25 cellular contexts compared by ENCODE assay signal in the genomic region with DNA sequence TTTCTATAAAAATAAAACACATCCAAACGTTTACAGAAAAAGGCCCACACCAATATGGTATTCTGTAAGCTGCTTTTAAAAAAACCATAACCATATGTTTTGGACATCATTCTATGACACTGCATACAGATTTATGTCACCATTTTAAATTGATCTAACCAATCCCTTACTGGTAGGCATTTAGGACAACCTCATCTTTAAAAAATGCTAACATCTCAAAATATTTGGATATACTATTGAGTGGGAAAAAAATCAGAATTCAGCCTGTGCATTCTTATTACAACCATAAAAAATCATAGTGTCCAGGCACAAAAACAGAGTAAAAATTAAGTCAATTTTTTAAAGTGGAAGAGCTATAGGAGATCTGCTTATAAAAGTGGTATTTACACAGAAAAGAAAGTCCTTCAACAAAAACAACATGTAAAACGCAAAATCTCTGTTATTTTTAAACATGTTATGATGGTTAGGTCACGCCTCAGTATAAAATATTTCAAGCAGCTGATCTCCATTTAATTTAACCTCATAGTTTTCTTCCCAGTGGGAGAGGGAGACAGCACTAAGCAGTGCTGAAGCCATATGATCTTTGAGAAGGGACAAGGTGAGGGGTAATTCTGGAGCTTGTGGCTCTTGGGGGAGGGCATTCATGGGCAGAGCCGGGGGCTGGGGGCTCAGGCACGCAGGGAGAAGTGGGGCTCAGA. TPM values are rescaled to one million over a fixed set of nuclear protein-coding genes. Genes with fewer than 3 reads are reported as not detected.
DNase-seq lines count a peak whose midpoint lies in the region; ATAC-seq and TF ChIP-seq lines count a peak whose summit lies in the region.
"Had no signal": no experiment of that assay in that cellular context is flagged by ENCODE, and none has a peak within 500 bp of the region (broad histone marks: within the 10 kb centered on the region; RNA-seq: fewer than 3 reads in every experiment).

No MANE protein-coding gene starts in this region.

- CTCF ChIA-PET in AG04450 (lab: Charles Lee): interaction anchor here (0.5 to 1.8 kb wide), 3 partner anchors 21 to 108 kb away, joined by 4 to 6 read pairs (median 4); no protein-coding TSS in a partner anchor

- TF ChIP-seq CTCF in AG04450 (IDR thresholded peaks at IDR 0.05; ENCODE audit: low read depth, low read length) (no peak), OCI-LY1 (IDR thresholded peaks at IDR 0.05; ENCODE audit: low read length) (no peak), endodermal cell (conservative IDR thresholded peaks at IDR 0.05) (no peak), neural progenitor cell (IDR thresholded peaks at IDR 0.05) (no peak), left ventricle myocardium inferior (IDR thresholded peaks at IDR 0.05; ENCODE audit: borderline replicate concordance) (no peak), GM13976 (IDR thresholded peaks at IDR 0.05; ENCODE audit: borderline replicate concordance, control extremely low read depth, extremely low read depth, insufficient read depth, missing control alignments) (no peak)

- in situ Hi-C loops in GM13976 (cut with MboI; ENCODE audit: low sequenced_read_pairs, unreplicated experiment): no loop called here

- POLR2A ChIA-PET in AG04450 (lab: Yijun Ruan, JAX): interaction anchor here (0.8 to 1.8 kb wide), 2 partner anchors 11 to 17 kb away, joined by 4 to 9 read pairs; no protein-coding TSS in a partner anchor

- H3K27ac ChIP-seq in AG04450 (ENCODE audit: low read depth, low read length) (peak overlapping the region; percentile 93), OCI-LY1 (ENCODE audit: low read depth, low read length, poor library complexity, severe bottlenecking) (peak overlapping the region; percentile 52), endodermal cell (ENCODE audit: low read depth, low read length) (no peak overlapping the region), neural progenitor cell (no peak overlapping the region), left ventricle myocardium inferior (replicated peaks) (no peak overlapping the region)
- H3K27ac ChIP-seq: C4-2B, cardiac muscle cell had no signal

- H3K9me3 Mint-ChIP-seq in endodermal cell (no peaks in the 10 kb centered on the region), neural progenitor cell (no peaks in the 10 kb centered on the region)
- H3K9me3 Mint-ChIP-seq: activated naive CD8-positive, alpha-beta T cell treated with anti-CD3 and anti-CD28 coated beads, Interleukin-2, amount 50 U/mL, for 24 hours; activated T-helper 17 cell treated with anti-CD3 and anti-CD28 coated beads, Interleukin-2, amount 50 U/mL, for 72 hours; IgD-negative memory B cell had no signal

- ATAC-seq in GM18520 (IDR thresholded peaks at IDR 0.05; ENCODE audit: unreplicated experiment): no peak
- ATAC-seq: activated CD8-positive, alpha-beta memory T cell treated with anti-CD3 and anti-CD28 coated beads, Interleukin-2, amount 10 ng/mL, durations not matched to agents 7 days and 5 days; activated naive CD8-positive, alpha-beta T cell treated with anti-CD3 and anti-CD28 coated beads, Interleukin-2, amount 50 U/mL, for 24 hours; activated T-helper 17 cell treated with anti-CD3 and anti-CD28 coated beads, Interleukin-2, amount 50 U/mL, for 72 hours; left colon; mucosa of descending colon; right cardiac atrium had no signal

- H4K20me1 ChIP-seq in OCI-LY1 (ENCODE audit: insufficient read depth, low read length) (no peaks in the 10 kb centered on the region), neural progenitor cell (ENCODE audit: low read depth) (peaks cover 5% of the 10 kb centered on the region)

- H3K4me1 ChIP-seq in OCI-LY1 (ENCODE audit: insufficient read depth, low read length, severe bottlenecking) (peaks cover 71% of the 10 kb centered on the region), endodermal cell (ENCODE audit: control insufficient read depth, insufficient read depth, low read length) (peaks cover 25% of the 10 kb centered on the region), neural progenitor cell (peaks cover 50% of the 10 kb centered on the region), left ventricle myocardium inferior (peaks cover 59% of the 10 kb centered on the region)

- H3K9me3 ChIP-seq in AG04450 (ENCODE audit: control insufficient read depth, insufficient read depth, low read length): no peaks in the 10 kb centered on the region; the same call in 1 of the 2 replicates
- H3K9me3 ChIP-seq in OCI-LY1 (ENCODE audit: low read length): no peaks in the 10 kb centered on the region
- H3K9me3 ChIP-seq in endodermal cell (ENCODE audit: control insufficient read depth, low read length): no peaks in the 10 kb centered on the region
- no peaks in the 10 kb centered on the region for H3K9me3 ChIP-seq in neural progenitor cell (ENCODE audit: low read depth)
- no peaks in the 10 kb centered on the region for H3K9me3 ChIP-seq in left ventricle myocardium inferior (replicated peaks)
- no peaks in the 10 kb centered on the region for H3K9me3 ChIP-seq in MG63
- H3K9me3 ChIP-seq: mucosa of descending colon, tibial nerve had no signal

- H3K36me3 Mint-ChIP-seq in endodermal cell (ENCODE audit: low read depth) (peaks cover 2% of the 10 kb centered on the region), neural progenitor cell (peaks cover 3% of the 10 kb centered on the region)
- H3K36me3 Mint-ChIP-seq: activated CD8-positive, alpha-beta memory T cell treated with anti-CD3 and anti-CD28 coated beads, Interleukin-2, amount 10 ng/mL, durations not matched to agents 7 days and 5 days had no signal

- no peaks in the 10 kb centered on the region for H3K9me2 ChIP-seq in OCI-LY1 (ENCODE audit: low read depth, low read length)

- H3K4me3 Mint-ChIP-seq in endodermal cell (no peak overlapping the region), neural progenitor cell (no peak overlapping the region)
- H3K4me3 Mint-ChIP-seq: activated CD4-positive, alpha-beta T cell treated with anti-CD3 and anti-CD28 coated beads for 36 hours; activated CD8-positive, alpha-beta memory T cell treated with anti-CD3 and anti-CD28 coated beads, Interleukin-2, amount 10 ng/mL, durations not matched to agents 7 days and 5 days; activated naive CD8-positive, alpha-beta T cell treated with anti-CD3 and anti-CD28 coated beads, Interleukin-2, amount 50 U/mL, for 24 hours; activated T-helper 17 cell treated with anti-CD3 and anti-CD28 coated beads, Interleukin-2, amount 50 U/mL, for 72 hours; IgD-negative memory B cell had no signal

- H3K9ac ChIP-seq in OCI-LY1 (ENCODE audit: low read length) (no peak overlapping the region), endodermal cell (ENCODE audit: extremely low read depth, low read length, poor library complexity, severe bottlenecking) (no peak overlapping the region), neural progenitor cell (no peak overlapping the region)

- H3K4me1 Mint-ChIP-seq in endodermal cell (peaks cover 55% of the 10 kb centered on the region), neural progenitor cell (peaks cover 57% of the 10 kb centered on the region)
- H3K4me1 Mint-ChIP-seq: activated naive CD8-positive, alpha-beta T cell treated with anti-CD3 and anti-CD28 coated beads, Interleukin-2, amount 50 U/mL, for 24 hours had no signal

- H3K36me3 ChIP-seq in OCI-LY1 (ENCODE audit: insufficient read depth, low read length): peaks cover 21% of the 10 kb centered on the region
- H3K36me3 ChIP-seq in endodermal cell (ENCODE audit: control insufficient read depth, insufficient read depth, low read length): no peaks in the 10 kb centered on the region
- no peaks in the 10 kb centered on the region for H3K36me3 ChIP-seq in neural progenitor cell
- no peaks in the 10 kb centered on the region for H3K36me3 ChIP-seq in left ventricle myocardium inferior
- H3K36me3 ChIP-seq in MG63: peaks cover 87% of the 10 kb centered on the region
- H3K36me3 ChIP-seq: cardiac muscle cell, tibial nerve had no signal

- H3K27me3 ChIP-seq in AG04450 (ENCODE audit: control insufficient read depth, insufficient read depth, low read length) (no peaks in the 10 kb centered on the region), OCI-LY1 (ENCODE audit: insufficient read depth, low read length) (no peaks in the 10 kb centered on the region), endodermal cell (ENCODE audit: control insufficient read depth, insufficient read depth, low read length, poor library complexity, severe bottlenecking) (no peaks in the 10 kb centered on the region), neural progenitor cell (no peaks in the 10 kb centered on the region), left ventricle myocardium inferior (ENCODE audit: low read depth) (no peaks in the 10 kb centered on the region), MG63 (no peaks in the 10 kb centered on the region)
- H3K27me3 ChIP-seq: cardiac muscle cell, tibial nerve had no signal

- no peaks in the 10 kb centered on the region for H3K27me3 Mint-ChIP-seq in endodermal cell (ENCODE audit: insufficient read depth)
- peaks cover 2% of the 10 kb centered on the region for H3K27me3 Mint-ChIP-seq in neural progenitor cell (ENCODE audit: insufficient read depth, low read depth)
- H3K27me3 Mint-ChIP-seq: activated CD4-positive, alpha-beta T cell treated with anti-CD3 and anti-CD28 coated beads for 36 hours; activated CD8-positive, alpha-beta memory T cell treated with anti-CD3 and anti-CD28 coated beads, Interleukin-2, amount 10 ng/mL, durations not matched to agents 7 days and 5 days; activated naive CD8-positive, alpha-beta T cell treated with anti-CD3 and anti-CD28 coated beads, Interleukin-2, amount 50 U/mL, for 24 hours; activated T-helper 17 cell treated with anti-CD3 and anti-CD28 coated beads, Interleukin-2, amount 50 U/mL, for 72 hours; IgD-negative memory B cell had no signal

- H3K27ac Mint-ChIP-seq in endodermal cell: peak overlapping the region; percentile 82
- H3K27ac Mint-ChIP-seq in neural progenitor cell: peak overlapping the region; percentile 92
- H3K27ac Mint-ChIP-seq: activated CD4-positive, alpha-beta T cell treated with anti-CD3 and anti-CD28 coated beads for 36 hours; activated CD8-positive, alpha-beta memory T cell treated with anti-CD3 and anti-CD28 coated beads, Interleukin-2, amount 10 ng/mL, durations not matched to agents 7 days and 5 days; activated naive CD8-positive, alpha-beta T cell treated with anti-CD3 and anti-CD28 coated beads, Interleukin-2, amount 50 U/mL, for 24 hours; activated T-helper 17 cell treated with anti-CD3 and anti-CD28 coated beads, Interleukin-2, amount 50 U/mL, for 72 hours had no signal

- H2AFZ ChIP-seq in OCI-LY1 (ENCODE audit: low read length) (no peak overlapping the region), neural progenitor cell (replicated peaks) (no peak overlapping the region)

- WGBS in endodermal cell (ENCODE audit: insufficient coverage in 1 of 2, insufficient read length in 1 of 2), 2 experiments: 74 to 79% methylated on average over 3 to 4 of the region's 5 CpGs

- H3K4me3 ChIP-seq in AG04450 (ENCODE audit: low read depth, low read length): no peak overlapping the region
- no peak overlapping the region for H3K4me3 ChIP-seq in OCI-LY1 (ENCODE audit: low read depth, low read length, poor library complexity, severe bottlenecking)
- no peak overlapping the region for H3K4me3 ChIP-seq in endodermal cell (ENCODE audit: low read length)
- H3K4me3 ChIP-seq in neural progenitor cell: no peak overlapping the region
- H3K4me3 ChIP-seq in left ventricle myocardium inferior: no peak overlapping the region
- no peak overlapping the region for H3K4me3 ChIP-seq in MG63
- H3K4me3 ChIP-seq: cardiac muscle cell, mucosa of descending colon, tibial nerve had no signal

- no peak for DNase-seq in AG04450 (ENCODE audit: low read depth, low spot score)
- DNase-seq in endodermal cell: no peak
- DNase-seq in neural progenitor cell (ENCODE audit: low spot score): no peak
- DNase-seq in left ventricle myocardium inferior: no peak
- DNase-seq in GM13976 (ENCODE audit: low spot score): no peak
- DNase-seq in MG63: no peak
- DNase-seq: activated CD4-positive, alpha-beta T cell treated with anti-CD3 and anti-CD28 coated beads for 36 hours; activated CD8-positive, alpha-beta memory T cell treated with anti-CD3 and anti-CD28 coated beads, Interleukin-2, amount 10 ng/mL, durations not matched to agents 7 days and 5 days; activated naive CD8-positive, alpha-beta T cell treated with anti-CD3 and anti-CD28 coated beads, Interleukin-2, amount 50 U/mL, for 24 hours; erythroblast; GDM1; left colon; mucosa of descending colon; MV-4-11; NCI-H187 treated with DMSO at 0.1 percent for 48 hours; NCI-H446; right cardiac atrium; stimulated activated naive CD4-positive, alpha-beta T cell had no signal

- H3F3A ChIP-seq in OCI-LY1 (ENCODE audit: insufficient read depth, low read length) (no peaks in the 10 kb centered on the region), neural progenitor cell (ENCODE audit: low read depth) (peaks cover 46% of the 10 kb centered on the region)

- H3K79me2 ChIP-seq in OCI-LY1 (ENCODE audit: insufficient read depth, low read length): peaks cover 68% of the 10 kb centered on the region
- H3K79me2 ChIP-seq in neural progenitor cell (ENCODE audit: low read depth): peaks cover 65% of the 10 kb centered on the region

- H3K4me2 ChIP-seq in OCI-LY1 (ENCODE audit: low read length) (no peak overlapping the region), neural progenitor cell (no peak overlapping the region)

- intact Hi-C loops in left ventricle myocardium inferior (cut with micrococcal nuclease): no loop called here

RNA-seq across cellular contexts. Expression of gene TRAM2, which starts 21.2 kb away (rescaled TPM):
- 134 and 152 TPM in 2 replicates for polyA plus RNA-seq in AG04450 (2011; rRNA removed)
- polyA minus RNA-seq in AG04450 (2011; rRNA and poly(A)+ RNA removed): 164 and 174 TPM in 2 replicates
- total RNA-seq in endodermal cell (10 to 100 TPM; 16.9 to 20.5 TPM), neural progenitor cell (ENCODE audit: low replicate concordance) (12.3 and 15.5 TPM in 2 replicates), left ventricle myocardium inferior (11.0 TPM)
- 13.4 TPM for polyA plus RNA-seq in endodermal cell (2013, experiment 1 of 2)
- 13.2 TPM for polyA plus RNA-seq in endodermal cell (2013, experiment 2 of 2)
- total RNA-seq in MG63 (2014; rRNA removed; shearing (Covaris generic); ENCODE audit: low replicate concordance): 206 and 243 TPM in 2 replicates

Comparison
In these comparisons a context has a peak if more than half of its experiments do, and no peak if none do; other contexts are left out.
1. H3K27ac ChIP-seq: peak in AG04450 (single experiment) and OCI-LY1 (single experiment); none in endodermal cell (single experiment), neural progenitor cell (single experiment) and left ventricle myocardium inferior (single experiment).